Comparison of ENCODE assay signal across 17 cellular contexts in the genomic region with DNA sequence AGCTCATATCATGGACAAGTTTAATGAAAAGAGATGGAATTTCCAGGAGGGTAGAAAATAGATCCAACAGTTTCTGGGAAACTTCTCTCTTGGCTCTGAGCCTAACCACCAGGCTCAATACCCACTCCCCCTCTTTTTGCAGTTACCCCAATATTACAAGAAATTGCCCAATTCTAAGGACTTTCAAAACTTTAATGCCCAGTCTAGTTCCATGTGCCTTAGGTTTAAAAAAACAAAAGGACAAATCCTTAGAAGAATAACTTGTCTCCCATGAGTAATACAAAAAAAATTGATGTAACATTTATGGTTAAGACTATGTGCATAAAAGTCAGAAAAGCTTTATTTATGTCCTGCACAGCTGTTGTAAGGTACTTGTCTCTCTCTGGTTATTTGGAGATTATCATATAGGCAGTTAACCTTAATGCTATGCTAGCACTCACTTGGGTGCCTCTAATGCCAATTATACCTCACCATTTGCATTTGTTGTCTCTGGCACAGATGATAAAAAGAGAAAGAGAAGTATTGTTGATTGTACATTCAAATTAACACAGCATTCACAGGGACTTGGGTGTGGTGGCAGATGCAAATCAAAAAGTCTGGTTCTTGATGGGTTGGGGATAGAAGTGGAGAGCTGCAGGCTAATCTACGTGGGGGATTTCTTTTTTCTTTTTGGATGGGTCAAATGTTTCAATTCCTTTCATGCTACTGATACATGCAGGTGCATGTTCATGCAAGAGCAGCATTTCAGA.
DNase-seq lines count a peak whose midpoint lies in the region; ATAC-seq and TF ChIP-seq lines count a peak whose summit lies in the region.
"Had no signal": no experiment of that assay in that cellular context is flagged by ENCODE, and none has a peak within 500 bp of the region (broad histone marks: within the 10 kb centered on the region; RNA-seq: fewer than 3 reads in every experiment).

No MANE protein-coding gene starts in this region.

- peak; percentile 5 for DNase-seq in BJ (ENCODE audit: low read depth)
- peak; percentile 11 to 46 for DNase-seq in NCI-H524 (lab: John Stamatoyannopoulos, UW)
- no peak for DNase-seq in WTC11 (ENCODE audit: low spot score)
- DNase-seq in cortex of kidney (lab: John Stamatoyannopoulos, UW), result no peak
- no peak for DNase-seq in retina
- DNase-seq in mesenteric fat pad (ENCODE audit: low spot score), result no peak
- DNase-seq: activated CD4-positive, alpha-beta T cell treated with anti-CD3 and anti-CD28 coated beads, Interleukin-2, amount 50 U/mL, for 4 hours; activated naive CD8-positive, alpha-beta T cell treated with anti-CD3 and anti-CD28 coated beads, Interleukin-2, amount 10 ng/mL, durations not matched to agents 7 days and 5 days; activated T-cell treated with anti-CD3 and anti-CD28 coated beads, Interleukin-2, amount 50 U/mL, for 4 hours; central memory CD4-positive, alpha-beta T cell; DMS153; effector CD8-positive, alpha-beta T cell; naive thymus-derived CD4-positive, alpha-beta T cell; NCI-H1436 treated with DMSO at 0.1 percent for 48 hours had no signal

- peak overlapping the region; percentile 64 for H3K27ac ChIP-seq in muscle layer of colon (ENCODE audit: low read depth, low read length)
- H3K27ac ChIP-seq: BLaER1 treated with 17β-estradiol and CSF1 and Interleukin-3, amounts not matched to agents 10 nM and 100 nM had no signal

- H3K9me3 Mint-ChIP-seq in WTC11, result peaks cover 9% of the 10 kb centered on the region
- H3K9me3 Mint-ChIP-seq: activated naive CD8-positive, alpha-beta T cell treated with anti-CD3 and anti-CD28 coated beads, Interleukin-2, amount 10 ng/mL, durations not matched to agents 7 days and 5 days; activated T-cell treated with anti-CD3 and anti-CD28 coated beads, Interleukin-2, amount 50 U/mL, for 4 hours had no signal

- POLR2A ChIA-PET in BJ (lab: Charles Lee), result no interaction called here
- POLR2A ChIA-PET in WTC11 (lab: Charles Lee), result no interaction called here

- TF ChIP-seq CTCF in BJ (IDR thresholded peaks at IDR 0.05; ENCODE audit: insufficient read depth, low read depth, low read length) (no peak), WTC11 (IDR thresholded peaks at IDR 0.05) (no peak)

- CTCF ChIA-PET in BJ (lab: Yijun Ruan, JAX) (no interaction called here), WTC11 (lab: Charles Lee) (no interaction called here)

- H3K9ac ChIP-seq in muscle layer of colon (ENCODE audit: low read length), result no peak overlapping the region
- H3K9ac ChIP-seq: BLaER1 treated with 17β-estradiol and CSF1 and Interleukin-3, amounts not matched to agents 10 nM and 100 nM had no signal

- H3K4me3 Mint-ChIP-seq in WTC11, result no peak overlapping the region
- H3K4me3 Mint-ChIP-seq: activated naive CD8-positive, alpha-beta T cell treated with anti-CD3 and anti-CD28 coated beads, Interleukin-2, amount 10 ng/mL, durations not matched to agents 7 days and 5 days; activated T-cell treated with anti-CD3 and anti-CD28 coated beads, Interleukin-2, amount 50 U/mL, for 4 hours; naive thymus-derived CD4-positive, alpha-beta T cell had no signal

- peaks cover 16% of the 10 kb centered on the region for H3K4me1 ChIP-seq in muscle layer of colon (ENCODE audit: insufficient read depth, low read length)

- no peaks in the 10 kb centered on the region for H3K27me3 Mint-ChIP-seq in WTC11 (ENCODE audit: low read depth)

- H3K4me3 ChIP-seq in BJ (ENCODE audit: low read depth, low read length), result no peak overlapping the region
- H3K4me3 ChIP-seq in muscle layer of colon (ENCODE audit: low read depth in 1 of 2, low read length in 2 of 2), result no peak overlapping the region
- H3K4me3 ChIP-seq: BLaER1 treated with 17β-estradiol and CSF1 and Interleukin-3, amounts not matched to agents 10 nM and 100 nM had no signal

- no peaks in the 10 kb centered on the region for H3K9me3 ChIP-seq in muscle layer of colon (ENCODE audit: low read length)

- peaks cover 5% of the 10 kb centered on the region for H3K36me3 Mint-ChIP-seq in WTC11

- no peaks in the 10 kb centered on the region for H3K36me3 ChIP-seq in BJ (ENCODE audit: control insufficient read depth, insufficient read depth, low read length)
- no peaks in the 10 kb centered on the region for H3K36me3 ChIP-seq in muscle layer of colon (ENCODE audit: insufficient read depth, low read length)
- H3K36me3 ChIP-seq: BLaER1 treated with 17β-estradiol and CSF1 and Interleukin-3, amounts not matched to agents 10 nM and 100 nM had no signal

- H3K4me1 Mint-ChIP-seq in WTC11, result peaks cover 29% of the 10 kb centered on the region

- peak; percentile 57 for ATAC-seq in GM19324 (IDR thresholded peaks at IDR 0.05; ENCODE audit: low FRiP score, unreplicated experiment)
- ATAC-seq in WTC11, result no peak
- ATAC-seq: activated T-cell treated with anti-CD3 and anti-CD28 coated beads, Interleukin-2, amount 50 U/mL, for 4 hours; naive thymus-derived CD4-positive, alpha-beta T cell had no signal

- no peak overlapping the region for H3K27ac Mint-ChIP-seq in WTC11
- H3K27ac Mint-ChIP-seq: activated naive CD8-positive, alpha-beta T cell treated with anti-CD3 and anti-CD28 coated beads, Interleukin-2, amount 10 ng/mL, durations not matched to agents 7 days and 5 days; naive thymus-derived CD4-positive, alpha-beta T cell had no signal

- H3K27me3 ChIP-seq in BJ (ENCODE audit: control insufficient read depth, insufficient read depth, low read length) (no peaks in the 10 kb centered on the region), muscle layer of colon (ENCODE audit: control insufficient read depth in 1 of 2, insufficient read depth in 2 of 2, low read length in 2 of 2) (no peaks in the 10 kb centered on the region)
- H3K27me3 ChIP-seq: BLaER1 treated with 17β-estradiol and CSF1 and Interleukin-3, amounts not matched to agents 10 nM and 100 nM had no signal

TF ChIP-seq in WTC11, 78 proteins besides CTCF, POLR2A, EP300 and RAD21:
- TF ChIP-seq MYBL2 (CRISPR knock-in tag; IDR thresholded peaks at IDR 0.05), result no peak
- TF ChIP-seq, protein P1, sequence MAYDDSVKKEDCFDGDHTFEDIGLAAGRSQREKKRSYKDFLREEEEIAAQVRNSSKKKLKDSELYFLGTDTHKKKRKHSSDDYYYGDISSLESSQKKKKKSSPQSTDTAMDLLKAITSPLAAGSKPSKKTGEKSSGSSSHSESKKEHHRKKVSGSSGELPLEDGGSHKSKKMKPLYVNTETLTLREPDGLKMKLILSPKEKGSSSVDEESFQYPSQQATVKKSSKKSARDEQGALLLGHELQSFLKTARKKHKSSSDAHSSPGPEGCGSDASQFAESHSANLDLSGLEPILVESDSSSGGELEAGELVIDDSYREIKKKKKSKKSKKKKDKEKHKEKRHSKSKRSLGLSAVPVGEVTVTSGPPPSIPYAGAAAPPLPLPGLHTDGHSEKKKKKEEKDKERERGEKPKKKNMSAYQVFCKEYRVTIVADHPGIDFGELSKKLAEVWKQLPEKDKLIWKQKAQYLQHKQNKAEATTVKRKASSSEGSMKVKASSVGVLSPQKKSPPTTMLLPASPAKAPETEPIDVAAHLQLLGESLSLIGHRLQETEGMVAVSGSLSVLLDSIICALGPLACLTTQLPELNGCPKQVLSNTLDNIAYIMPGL (CRISPR knock-in tag; IDR thresholded peaks at IDR 0.05), result no peak
- TF ChIP-seq, protein P2, sequence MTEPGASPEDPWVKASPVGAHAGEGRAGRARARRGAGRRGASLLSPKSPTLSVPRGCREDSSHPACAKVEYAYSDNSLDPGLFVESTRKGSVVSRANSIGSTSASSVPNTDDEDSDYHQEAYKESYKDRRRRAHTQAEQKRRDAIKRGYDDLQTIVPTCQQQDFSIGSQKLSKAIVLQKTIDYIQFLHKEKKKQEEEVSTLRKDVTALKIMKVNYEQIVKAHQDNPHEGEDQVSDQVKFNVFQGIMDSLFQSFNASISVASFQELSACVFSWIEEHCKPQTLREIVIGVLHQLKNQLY (CRISPR knock-in tag; IDR thresholded peaks at IDR 0.05), result no peak

Comparison
In these comparisons a context has a peak if more than half of its experiments do, and no peak if none do; other contexts are left out.
1. DNase-seq: peak in BJ (single experiment) and NCI-H524 (2 of 2); none in WTC11 (single experiment), cortex of kidney (single experiment), retina (single experiment) and mesenteric fat pad (single experiment).